ENCODE assay signal across 8 cellular contexts in the genomic region with DNA sequence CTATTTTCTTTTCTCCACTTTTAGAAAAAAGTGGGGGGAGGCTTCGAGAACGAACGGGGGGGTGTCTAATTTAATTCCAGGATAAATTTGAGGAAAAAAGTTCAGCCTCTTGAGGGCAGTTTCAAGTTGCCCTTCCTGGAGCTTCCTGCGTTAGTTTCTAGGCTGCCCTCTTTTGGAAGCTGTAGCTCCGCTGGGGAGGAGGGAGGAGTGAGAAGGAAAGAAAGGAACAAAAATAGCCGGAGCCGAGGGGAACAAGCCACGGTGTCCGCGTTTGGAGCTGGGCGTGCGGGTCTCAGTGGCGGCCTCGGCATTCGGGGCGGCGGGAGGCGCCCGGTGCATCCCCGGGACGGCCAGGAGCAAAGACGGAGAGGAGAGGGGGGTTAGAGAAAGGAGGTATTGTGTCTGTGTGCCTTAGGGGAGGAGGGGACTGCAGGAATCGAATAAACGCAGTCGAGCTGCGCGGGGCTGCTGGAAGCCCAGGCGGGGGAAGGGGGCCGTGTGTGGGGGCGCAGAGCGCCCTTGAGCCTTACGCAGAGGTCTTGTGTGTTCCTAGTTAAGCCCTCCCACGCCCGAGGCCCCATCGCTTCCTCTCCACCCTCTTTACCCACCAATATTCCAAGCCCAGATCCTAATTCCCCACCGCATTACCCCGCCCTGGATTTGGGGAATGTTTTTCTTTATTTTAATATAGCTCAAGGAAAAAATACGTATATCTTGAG. TPM values are rescaled to one million over a fixed set of nuclear protein-coding genes. Genes with fewer than 3 reads are reported as not detected.
A peak's percentile ranks its signal among the peaks of the same experiment; 100 is the strongest.
DNase-seq lines count a peak whose midpoint lies in the region; ATAC-seq, FAIRE-seq and TF ChIP-seq lines count a peak whose summit lies in the region.

No MANE protein-coding gene starts in this region.

- peak overlapping the region; percentile 94 for H3K27ac ChIP-seq in PC-9
- peak overlapping the region; percentile 99 for H3K27ac ChIP-seq in kidney (ENCODE audit: low read depth in 2 of 2, low read length in 2 of 2)
- peak overlapping the region; percentile 97 for H3K27ac ChIP-seq in smooth muscle cell (ENCODE audit: low read depth)

- peak overlapping the region; percentile 96 for H3K4me3 ChIP-seq in PC-9
- H3K4me3 ChIP-seq in kidney (ENCODE audit: low read length in 2 of 2), result peak overlapping the region; percentile 85 to 93
- H3K4me3 ChIP-seq in smooth muscle cell, result peak overlapping the region; percentile 74

- intact Hi-C loops in Calu3 (cut with micrococcal nuclease; ENCODE audit: unreplicated experiment), result no loop called here
- intact Hi-C loops in PC-9 (cut with micrococcal nuclease; ENCODE audit: unreplicated experiment), result loop anchor here (2.0 kb wide), 1 partner anchor 165 kb away; no protein-coding TSS in a partner anchor
- intact Hi-C loops in kidney (cut with DNase I), result no loop called here

- H3K4me2 ChIP-seq in PC-9 (peak overlapping the region; percentile 96), smooth muscle cell (peak overlapping the region; percentile 92)

- H3K36me3 ChIP-seq in PC-9 (ENCODE audit: low read depth) (no peaks in the 10 kb centered on the region), kidney (ENCODE audit: control insufficient read depth in 1 of 2, insufficient read depth in 2 of 2, low read length in 2 of 2) (no peaks in the 10 kb centered on the region), smooth muscle cell (ENCODE audit: low read depth) (no peaks in the 10 kb centered on the region)

- CTCF ChIA-PET in Calu3 (lab: Charles Lee), result interaction anchor here (0.6 to 5.1 kb wide), 4 partner anchors 25 to 399 kb away, joined by 3 to 46 read pairs (median 4); no protein-coding TSS in a partner anchor
- CTCF ChIA-PET in PC-9 (lab: Charles Lee), result interaction anchor here (0.6 kb wide), 1 partner anchor 22 kb away, joined by 5 read pairs; no protein-coding TSS in a partner anchor

- H2AFZ ChIP-seq in PC-9, result peak overlapping the region; percentile 90
- peak overlapping the region; percentile 7 for H2AFZ ChIP-seq in smooth muscle cell (ENCODE audit: low read depth)

- peaks cover 15% of the 10 kb centered on the region for H3K4me1 Mint-ChIP-seq in Calu3 (ENCODE audit: low read depth, unreplicated experiment)

- peaks cover 7% of the 10 kb centered on the region; the same call in 1 of the 2 replicates for H3K4me1 ChIP-seq in PC-9 (replicated peaks; ENCODE audit: insufficient read depth)
- H3K4me1 ChIP-seq in kidney (ENCODE audit: control insufficient read depth in 1 of 2, insufficient read depth in 1 of 2, low read depth in 1 of 2, low read length in 2 of 2), result peaks cover 4 to 17% of the 10 kb centered on the region in 2 donors
- H3K4me1 ChIP-seq in smooth muscle cell (ENCODE audit: low read depth), result peaks cover 21% of the 10 kb centered on the region

- H3K9ac ChIP-seq in kidney (ENCODE audit: low read length in 2 of 2), result peak overlapping the region; percentile 95 to 99
- peak overlapping the region; percentile 89 for H3K9ac ChIP-seq in smooth muscle cell (ENCODE audit: low read depth)

- H3K9me2 ChIP-seq in PC-9 (ENCODE audit: insufficient read depth), result no peaks in the 10 kb centered on the region

- H3F3A ChIP-seq in PC-9 (ENCODE audit: insufficient read depth, low read depth) (peaks cover 55% of the 10 kb centered on the region), smooth muscle cell (ENCODE audit: low read depth) (peaks cover 3% of the 10 kb centered on the region)

- FAIRE-seq in kidney (lab: Jason Lieb, UNC), result no peak

- H3K9me3 Mint-ChIP-seq in Calu3 (ENCODE audit: low read depth, unreplicated experiment), result no peaks in the 10 kb centered on the region

- in situ Hi-C loops in KBM-7 (cut with MboI; ENCODE audit: low pct_unique_long_range_greater_than_20kb, low sequenced_read_pairs), result no loop called here

- H3K79me2 ChIP-seq in PC-9 (ENCODE audit: low read depth) (peaks cover 95% of the 10 kb centered on the region), smooth muscle cell (ENCODE audit: low read depth) (peaks cover 52% of the 10 kb centered on the region)

- ATAC-seq in HG02678 (IDR thresholded peaks at IDR 0.05; ENCODE audit: unreplicated experiment), result no peak

- H3K9me3 ChIP-seq in PC-9 (ENCODE audit: insufficient read depth, low read depth), result no peaks in the 10 kb centered on the region
- H3K9me3 ChIP-seq in kidney (ENCODE audit: control insufficient read depth in 1 of 2, low read length in 2 of 2), result no peaks in the 10 kb centered on the region
- H3K9me3 ChIP-seq in smooth muscle cell (replicated peaks; ENCODE audit: low read depth), result no peaks in the 10 kb centered on the region

- peak overlapping the region; percentile 94 for H3K27ac Mint-ChIP-seq in Calu3 (ENCODE audit: unreplicated experiment)

- no peaks in the 10 kb centered on the region for H3K27me3 Mint-ChIP-seq in Calu3 (ENCODE audit: unreplicated experiment)

- under 1% methylated on average over 28 of the region's 38 CpGs for WGBS in smooth muscle cell (ENCODE audit: low lambda C conversion rate)

- DNase-seq in Calu3 (peak; percentile 74), KBM-7 (peak; percentile 88), PC-9 (peak; percentile 66 to 71), cerebellar cortex (ENCODE audit: low spot score) (peak; percentile 96), kidney (peak; percentile 87), smooth muscle cell (lab: John Stamatoyannopoulos, UW; ENCODE audit: unreplicated experiment) (peak; percentile 75)
- DNase-seq in stimulated activated naive CD4-positive, alpha-beta T cell (lab: John Stamatoyannopoulos, UW), result no peak

- TF ChIP-seq CTCF in Calu3 (IDR thresholded peaks at IDR 0.05; ENCODE audit: unreplicated experiment) (no peak), PC-9 (conservative IDR thresholded peaks at IDR 0.05) (no peak), kidney (IDR thresholded peaks at IDR 0.05; ENCODE audit: borderline replicate concordance, extremely low read depth, insufficient read depth) (no peak), smooth muscle cell (IDR thresholded peaks at IDR 0.05; ENCODE audit: borderline replicate concordance, insufficient read depth, poor library complexity, severe bottlenecking) (no peak)

- POLR2A ChIA-PET in PC-9 (lab: Charles Lee; ENCODE audit: unreplicated experiment), result interaction anchor here (0.5 to 0.9 kb wide), 4 partner anchors 9 to 961 kb away, joined by 3 to 21 read pairs (median 14); no protein-coding TSS in a partner anchor

- peak overlapping the region; percentile 99 for H3K4me3 Mint-ChIP-seq in Calu3 (ENCODE audit: low read depth, unreplicated experiment)

- H4K20me1 ChIP-seq in PC-9 (ENCODE audit: insufficient read depth), result peaks cover 7% of the 10 kb centered on the region
- H4K20me1 ChIP-seq in smooth muscle cell (ENCODE audit: low read depth), result peaks cover 10% of the 10 kb centered on the region

- H3K27me3 ChIP-seq in PC-9 (ENCODE audit: insufficient read depth, low read depth), result no peaks in the 10 kb centered on the region
- H3K27me3 ChIP-seq in smooth muscle cell (ENCODE audit: low read depth), result no peaks in the 10 kb centered on the region

- BruUV-seq in Calu3 (replicated peaks; lab: Mats Ljungman, UMichigan), result TSS peak; percentile 14
- BruUV-seq in PC-9 (replicated peaks; lab: Mats Ljungman, UMichigan), result no TSS peak

- H3K36me3 Mint-ChIP-seq in Calu3 (ENCODE audit: insufficient read depth, unreplicated experiment), result peaks cover 99% of the 10 kb centered on the region

RNA-seq across cellular contexts. Expression of gene TNRC18, which starts 2.0 kb away (rescaled TPM):
- total RNA-seq in Calu3 (2022), result 213 and 218 TPM in 2 replicates
- total RNA-seq in PC-9 (2021), result 128 and 159 TPM in 2 replicates
- 125 TPM for total RNA-seq in kidney
- polyA plus RNA-seq in kidney (ENCODE audit: insufficient read depth, low read depth, low replicate concordance), result 12.5 TPM
- 16.9 and 40.3 TPM in 2 replicates for total RNA-seq in smooth muscle cell
- polyA plus RNA-seq in smooth muscle cell, result 6.4 and 11.7 TPM in 2 replicates

Comparison
In these comparisons a context has a peak if more than half of its experiments do, and no peak if none do; other contexts are left out.
1. DNase-seq: peak in Calu3 (single experiment), KBM-7 (single experiment), PC-9 (2 of 2), cerebellar cortex (single experiment), kidney (single experiment) and smooth muscle cell (single experiment); none in stimulated activated naive CD4-positive, alpha-beta T cell (0 of 6).
2. Peak in every context shown above with its lines, with median percentiles within 50 percentile points of each other: H3K27ac ChIP-seq and H3K4me3 ChIP-seq.